8 cellular contexts compared by ENCODE assay signal in the genomic region with DNA sequence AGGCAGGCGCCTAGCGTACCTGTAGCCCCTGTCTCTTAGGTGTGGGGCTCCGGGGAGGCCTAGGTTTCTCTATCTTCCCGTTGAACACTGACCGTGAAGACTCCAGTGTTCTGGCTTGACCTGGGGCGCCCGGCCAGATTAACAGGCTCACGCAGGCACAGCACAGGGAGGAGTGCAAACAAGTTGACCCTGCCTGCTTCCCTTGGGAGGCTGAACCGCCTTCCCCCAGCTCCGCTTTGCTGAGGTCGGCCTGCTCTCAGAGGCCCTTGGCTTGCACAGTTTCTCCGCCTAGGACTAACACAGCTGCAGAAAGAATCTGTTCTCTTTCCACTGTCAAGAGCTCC. TPM values are rescaled to one million over a fixed set of nuclear protein-coding genes. Genes with fewer than 3 reads are reported as not detected.
DNase-seq lines count a peak whose midpoint lies in the region; ATAC-seq and TF ChIP-seq lines count a peak whose summit lies in the region.

No MANE protein-coding gene starts in this region.

- peaks cover 8 to 27% (median 17%) of the 10 kb centered on the region in 5 donors for H3K36me3 ChIP-seq in subcutaneous abdominal adipose tissue (ENCODE audit: control insufficient read depth in 5 of 5, insufficient read depth in 5 of 5, low read length in 5 of 5)

- H3K9me3 Mint-ChIP-seq in chondrocyte (ENCODE audit: low read depth): no peaks in the 10 kb centered on the region

- H3K4me3 ChIP-seq in subcutaneous abdominal adipose tissue (ENCODE audit: low read depth in 1 of 5, low read length in 5 of 5): peak overlapping the region; percentile 84 to 95 (median 86)

- H3K27ac Mint-ChIP-seq in chondrocyte (ENCODE audit: unreplicated experiment): peak overlapping the region; percentile 77

- DNase-seq in AG08396 (ENCODE audit: low spot score) (peak; percentile 43), NCI-H2227 treated with DMSO at 0.1 percent for 48 hours (lab: John Stamatoyannopoulos, UW) (peak; percentile 28), chondrocyte (ENCODE audit: low spot score) (no peak), left lobe of liver (ENCODE audit: low spot score) (peak; percentile 87), NCI-H2171 treated with DMSO at 0.1 percent for 48 hours (lab: John Stamatoyannopoulos, UW) (no peak), NCI-H128 (lab: John Stamatoyannopoulos, UW; ENCODE audit: unreplicated experiment) (no peak)

- no peaks in the 10 kb centered on the region for H3K27me3 ChIP-seq in subcutaneous abdominal adipose tissue (ENCODE audit: control insufficient read depth in 5 of 5, insufficient read depth in 4 of 5, low read length in 5 of 5)

- H3K36me3 Mint-ChIP-seq in chondrocyte (ENCODE audit: low read depth): peaks cover 4% of the 10 kb centered on the region

- peaks cover 4 to 45% (median 42%) of the 10 kb centered on the region in 5 donors for H3K4me1 ChIP-seq in subcutaneous abdominal adipose tissue (ENCODE audit: control insufficient read depth in 5 of 5, insufficient read depth in 5 of 5, low read length in 5 of 5)

- ATAC-seq in GM19463 (IDR thresholded peaks at IDR 0.05; ENCODE audit: unreplicated experiment) (peak; percentile 8), left lobe of liver (peak; percentile 82)

- peaks cover 38% of the 10 kb centered on the region for H3K4me1 Mint-ChIP-seq in chondrocyte (ENCODE audit: low read depth)

- H3K9ac ChIP-seq in subcutaneous abdominal adipose tissue (ENCODE audit: low read length in 5 of 5): peak overlapping the region; percentile 31 to 85 (median 71)

- H3K9me3 ChIP-seq in subcutaneous abdominal adipose tissue (ENCODE audit: control insufficient read depth in 5 of 5, low read length in 5 of 5): peaks cover 0 to 4% (median 0%) of the 10 kb centered on the region in 5 donors

- H3K27me3 Mint-ChIP-seq in chondrocyte (ENCODE audit: low read depth): no peaks in the 10 kb centered on the region

- H3K4me3 Mint-ChIP-seq in chondrocyte (ENCODE audit: unreplicated experiment): peak overlapping the region; percentile 80

- H3K27ac ChIP-seq in subcutaneous abdominal adipose tissue (ENCODE audit: low read depth, low read length): peak overlapping the region; percentile 78

- no peak for TF ChIP-seq CTCF in chondrocyte (IDR thresholded peaks at IDR 0.05)

RNA-seq across cellular contexts. Expression of a gene that starts 0.6 kb away (rescaled TPM):
- total RNA-seq in chondrocyte: 82.1 to 93.5 TPM (median 87.2 TPM) in 3 replicates
- 126 TPM for total RNA-seq in left lobe of liver

RNA-seq across cellular contexts. Expression of a gene that starts 10.1 kb away (rescaled TPM):
- 87.0 to 121 TPM (median 94.8 TPM) in 3 replicates for total RNA-seq in chondrocyte
- 45.1 TPM for total RNA-seq in left lobe of liver

RNA-seq across cellular contexts. Expression of a gene that starts 35.0 kb away (rescaled TPM):
- total RNA-seq in chondrocyte: 99.6 to 152 TPM (median 111 TPM) in 3 replicates
- total RNA-seq in left lobe of liver: 44.2 TPM

RNA-seq across cellular contexts. Expression of a gene that starts 43.4 kb away (rescaled TPM):
- total RNA-seq in chondrocyte (26.9 to 42.0 TPM (median 29.9 TPM) in 3 replicates), left lobe of liver (24.3 TPM)

Comparison
In these comparisons a context has a peak if more than half of its experiments do, and no peak if none do; other contexts are left out.
1. DNase-seq: peak in AG08396 (single experiment), NCI-H2227 treated with DMSO at 0.1 percent for 48 hours (single experiment) and left lobe of liver (single experiment); none in chondrocyte (single experiment), NCI-H2171 treated with DMSO at 0.1 percent for 48 hours (single experiment) and NCI-H128 (single experiment).